In genomic region chr15:65029736-65030208, GRCh38 we compare ENCODE assay signal across 9 cellular contexts. TPM values are rescaled to one million over a fixed set of nuclear protein-coding genes. Genes with fewer than 3 reads are reported as not detected.
DNase-seq lines count a peak whose midpoint lies in the region; ATAC-seq and TF ChIP-seq lines count a peak whose summit lies in the region.
"Had no signal": no experiment of that assay in that cellular context is flagged by ENCODE, and none has a peak within 500 bp of the region (broad histone marks: within the 10 kb centered on the region; RNA-seq: fewer than 3 reads in every experiment).

No MANE protein-coding gene starts in this region.

- no peak for ATAC-seq in right cardiac atrium
- ATAC-seq in left colon: no peak

- TF ChIP-seq CTCF in HEK293 (tag by site-specific recombination; IDR thresholded peaks at IDR 0.05): no peak
- no peak for TF ChIP-seq CTCF in VCaP (conservative IDR thresholded peaks at IDR 0.05)

- no peaks in the 10 kb centered on the region for H3K9me3 ChIP-seq in HEK293 (ENCODE audit: control insufficient read depth, insufficient read depth, low read depth, low read length)
- H3K9me3 ChIP-seq in right cardiac atrium (ENCODE audit: control insufficient read depth, low read length): no peaks in the 10 kb centered on the region

- 63% methylated on average over 12 of the region's 12 CpGs for WGBS in right cardiac atrium

- peaks cover 7 to 19% of the 10 kb centered on the region in 2 experiments; a peak in 2 of 3 replicates for H3K36me3 ChIP-seq in HEK293 (ENCODE audit: control insufficient read depth in 2 of 2, insufficient read depth in 1 of 2, low read length in 2 of 2)

- intact Hi-C loops in right cardiac atrium (cut with DNase I) (loop anchor here in 3 of 4 donors (5.0 to 10.0 kb wide), 2 partner anchors 65 to 73 kb away; no protein-coding TSS in a partner anchor), left colon (cut with DNase I, micrococcal nuclease) (no loop called here)

- no peaks in the 10 kb centered on the region for H3K27me3 ChIP-seq in right cardiac atrium (ENCODE audit: control insufficient read depth, insufficient read depth)

- DNase-seq in right cardiac atrium (no peak), left colon (no peak), cortex of kidney (lab: John Stamatoyannopoulos, UW) (no peak), COLO829 (ENCODE audit: low spot score) (no peak), SIG-M5 treated with dmso at 0.1 percent for 504 hours (lab: John Stamatoyannopoulos, UW; ENCODE audit: unreplicated experiment) (no peak)

- H3K27ac ChIP-seq in HEK293 (ENCODE audit: extremely low read depth, low read depth, low read length) (no peak overlapping the region), VCaP (peak overlapping the region; percentile 85; the same call in 1 of the 2 replicates), right cardiac atrium (ENCODE audit: low read length) (no peak overlapping the region), skin epidermis (peak overlapping the region in 3 of 21 experiments; percentile 75 to 83 (median 83))

- CTCF ChIA-PET in HEK293 (lab: Yijun Ruan, JAX): no interaction called here

- POLR2A ChIA-PET in HEK293 (lab: Yijun Ruan, JAX): no interaction called here

- H3K4me1 ChIP-seq in HEK293 (ENCODE audit: control insufficient read depth, insufficient read depth, low read length) (no peaks in the 10 kb centered on the region), right cardiac atrium (ENCODE audit: control insufficient read depth, insufficient read depth, low read length) (peaks cover 7% of the 10 kb centered on the region)

- no peak overlapping the region for H3K4me3 ChIP-seq in HEK293 (ENCODE audit: low read depth, low read length)
- H3K4me3 ChIP-seq in right cardiac atrium (ENCODE audit: low read length): peak overlapping the region; percentile 75
- peak overlapping the region; percentile 75 to 99 (median 91) for H3K4me3 ChIP-seq in skin epidermis

TF ChIP-seq in HEK293, 187 proteins besides CTCF, POLR2A, EP300 and RAD21:
- peak; percentile 76; the same call in 1 of the 2 replicates for TF ChIP-seq ZNF394 (tag by site-specific recombination; IDR thresholded peaks at IDR 0.05; ENCODE audit: borderline replicate concordance)
- TF ChIP-seq, protein P1, sequence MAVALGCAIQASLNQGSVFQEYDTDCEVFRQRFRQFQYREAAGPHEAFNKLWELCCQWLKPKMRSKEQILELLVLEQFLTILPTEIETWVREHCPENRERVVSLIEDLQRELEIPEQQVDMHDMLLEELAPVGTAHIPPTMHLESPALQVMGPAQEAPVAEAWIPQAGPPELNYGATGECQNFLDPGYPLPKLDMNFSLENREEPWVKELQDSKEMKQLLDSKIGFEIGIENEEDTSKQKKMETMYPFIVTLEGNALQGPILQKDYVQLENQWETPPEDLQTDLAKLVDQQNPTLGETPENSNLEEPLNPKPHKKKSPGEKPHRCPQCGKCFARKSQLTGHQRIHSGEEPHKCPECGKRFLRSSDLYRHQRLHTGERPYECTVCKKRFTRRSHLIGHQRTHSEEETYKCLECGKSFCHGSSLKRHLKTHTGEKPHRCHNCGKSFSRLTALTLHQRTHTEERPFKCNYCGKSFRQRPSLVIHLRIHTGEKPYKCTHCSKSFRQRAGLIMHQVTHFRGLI (tag by site-specific recombination; IDR thresholded peaks at IDR 0.05): no peak
- TF ChIP-seq ZNF121 (tag by site-specific recombination; IDR thresholded peaks at IDR 0.05): 0 out of 2 replicates have a peak, but pooled peaks have one; percentile 35
- TF ChIP-seq ZNF623 (tag by site-specific recombination; IDR thresholded peaks at IDR 0.05): peak; percentile 45
- TF ChIP-seq ZNF426 (tag by site-specific recombination; IDR thresholded peaks at IDR 0.05): peak; percentile 56
- TF ChIP-seq ZNF664 (tag by site-specific recombination; IDR thresholded peaks at IDR 0.05): peak; percentile 39; the same call in 1 of the 2 replicates
- TF ChIP-seq, protein P2, sequence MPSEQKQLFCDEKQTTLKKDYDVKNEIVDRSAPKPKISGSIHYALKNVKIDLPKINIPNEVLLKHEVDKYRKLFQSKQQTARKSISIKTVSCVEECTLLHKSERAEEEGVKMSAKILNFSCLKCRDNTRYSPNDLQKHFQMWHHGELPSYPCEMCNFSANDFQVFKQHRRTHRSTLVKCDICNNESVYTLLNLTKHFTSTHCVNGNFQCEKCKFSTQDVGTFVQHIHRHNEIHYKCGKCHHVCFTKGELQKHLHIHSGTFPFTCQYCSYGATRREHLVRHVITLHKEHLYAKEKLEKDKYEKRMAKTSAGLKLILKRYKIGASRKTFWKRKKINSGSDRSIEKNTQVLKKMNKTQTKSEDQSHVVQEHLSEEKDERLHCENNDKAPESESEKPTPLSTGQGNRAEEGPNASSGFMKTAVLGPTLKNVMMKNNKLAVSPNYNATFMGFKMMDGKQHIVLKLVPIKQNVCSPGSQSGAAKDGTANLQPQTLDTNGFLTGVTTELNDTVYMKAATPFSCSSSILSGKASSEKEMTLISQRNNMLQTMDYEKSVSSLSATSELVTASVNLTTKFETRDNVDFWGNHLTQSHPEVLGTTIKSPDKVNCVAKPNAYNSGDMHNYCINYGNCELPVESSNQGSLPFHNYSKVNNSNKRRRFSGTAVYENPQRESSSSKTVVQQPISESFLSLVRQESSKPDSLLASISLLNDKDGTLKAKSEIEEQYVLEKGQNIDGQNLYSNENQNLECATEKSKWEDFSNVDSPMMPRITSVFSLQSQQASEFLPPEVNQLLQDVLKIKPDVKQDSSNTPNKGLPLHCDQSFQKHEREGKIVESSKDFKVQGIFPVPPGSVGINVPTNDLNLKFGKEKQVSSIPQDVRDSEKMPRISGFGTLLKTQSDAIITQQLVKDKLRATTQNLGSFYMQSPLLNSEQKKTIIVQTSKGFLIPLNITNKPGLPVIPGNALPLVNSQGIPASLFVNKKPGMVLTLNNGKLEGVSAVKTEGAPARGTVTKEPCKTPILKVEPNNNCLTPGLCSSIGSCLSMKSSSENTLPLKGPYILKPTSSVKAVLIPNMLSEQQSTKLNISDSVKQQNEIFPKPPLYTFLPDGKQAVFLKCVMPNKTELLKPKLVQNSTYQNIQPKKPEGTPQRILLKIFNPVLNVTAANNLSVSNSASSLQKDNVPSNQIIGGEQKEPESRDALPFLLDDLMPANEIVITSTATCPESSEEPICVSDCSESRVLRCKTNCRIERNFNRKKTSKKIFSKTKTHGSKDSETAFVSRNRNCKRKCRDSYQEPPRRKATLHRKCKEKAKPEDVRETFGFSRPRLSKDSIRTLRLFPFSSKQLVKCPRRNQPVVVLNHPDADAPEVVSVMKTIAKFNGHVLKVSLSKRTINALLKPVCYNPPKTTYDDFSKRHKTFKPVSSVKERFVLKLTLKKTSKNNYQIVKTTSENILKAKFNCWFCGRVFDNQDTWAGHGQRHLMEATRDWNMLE (tag by site-specific recombination; conservative IDR thresholded peaks at IDR 0.05; ENCODE audit: low read depth): peak; percentile 59; the same call in 1 of the 2 replicates
- no peak for TF ChIP-seq ZBTB49 (tag by site-specific recombination; IDR thresholded peaks at IDR 0.05; ENCODE audit: low read depth)

RNA-seq across cellular contexts. Expression of gene MTFMT, which starts 0.3 kb away (rescaled TPM):
- total RNA-seq in right cardiac atrium (10 to 100 TPM; 17.4 to 18.0 (median 17.7) TPM), left colon (10 to 100 TPM; 19.8 to 20.7 TPM)
- polyA plus RNA-seq in right cardiac atrium: 9.9 TPM

RNA-seq across cellular contexts. Expression of gene SLC51B, which starts 15.4 kb away (rescaled TPM):
- total RNA-seq in right cardiac atrium (not detected), left colon (100 to 1,000 TPM; 104 to 127 TPM)
- not detected for polyA plus RNA-seq in right cardiac atrium

RNA-seq across cellular contexts. Expression of gene RASL12, which starts 38.0 kb away (rescaled TPM):
- 10 to 100 TPM; 63.2 to 88.0 (median 70.0) TPM for total RNA-seq in right cardiac atrium
- polyA plus RNA-seq in right cardiac atrium: 68.8 TPM
- 1 to 10 TPM; 2.0 to 9.2 TPM for total RNA-seq in left colon

RNA-seq across cellular contexts. Expression of gene SPG21, which starts 40.1 kb away (rescaled TPM):
- 10 to 100 TPM; 54.2 to 59.3 (median 56.0) TPM for total RNA-seq in right cardiac atrium
- 49.8 TPM for polyA plus RNA-seq in right cardiac atrium
- 10 to 100 TPM; 51.5 to 63.5 TPM for total RNA-seq in left colon

RNA-seq across cellular contexts. Expression of gene KBTBD13, which starts 46.8 kb away (rescaled TPM):
- 1 to 10 TPM; 2.8 to 8.9 (median 5.3) TPM for total RNA-seq in right cardiac atrium
- 6.9 TPM for polyA plus RNA-seq in right cardiac atrium
- under 1 TPM in 1 of 2 donors, not detected in 1; 0.08 TPM for total RNA-seq in left colon
- polyA plus RNA-seq: esophagus had no signal

Comparison
In these comparisons a context has a peak if more than half of its experiments do, and no peak if none do; other contexts are left out.
1. RNA of gene SLC51B, which starts 15.4 kb away (total RNA-seq): 104 to 127 TPM in left colon; not detected in right cardiac atrium; every median in the first group is over 10 times any median in the second.
2. RNA of gene RASL12, which starts 38.0 kb away (total RNA-seq): 63.2 to 88.0 TPM in right cardiac atrium; 2.0 to 9.2 TPM in left colon; every median in the first group is over 4 times any median in the second.
3. intact Hi-C loops: an anchor here in right cardiac atrium (5.0 to 10.0 kb wide); none called in left colon.